Comparison of ENCODE assay signal across 1 cellular context in the genomic region with DNA sequence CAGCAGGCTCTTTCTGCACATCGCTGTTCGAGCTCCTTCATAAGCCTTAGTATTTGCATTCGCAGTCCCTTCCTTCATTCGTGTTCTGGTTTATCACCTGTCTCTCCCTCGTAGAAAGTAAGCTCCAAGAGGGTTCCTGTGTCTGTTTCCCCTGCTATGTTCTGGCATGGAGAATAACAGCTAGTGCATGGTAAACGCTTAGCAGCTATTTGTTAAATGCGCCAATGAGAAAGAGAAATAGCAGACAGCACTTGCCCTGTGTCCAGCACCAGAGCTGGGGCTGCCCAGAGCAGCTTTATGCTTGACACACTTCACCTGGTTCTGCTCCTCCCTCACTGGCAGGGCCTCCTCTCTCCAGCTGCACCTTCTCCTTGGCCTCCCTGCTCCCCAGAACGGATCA.
TF ChIP-seq lines count a peak whose summit lies in the region.

No MANE protein-coding gene starts in this region.

TF ChIP-seq in SK-N-SH treated with all-trans-retinoic acid at 6 μM for 48 hours, 23 proteins besides CTCF, POLR2A, EP300 and RAD21:
- TF ChIP-seq, protein P1, sequence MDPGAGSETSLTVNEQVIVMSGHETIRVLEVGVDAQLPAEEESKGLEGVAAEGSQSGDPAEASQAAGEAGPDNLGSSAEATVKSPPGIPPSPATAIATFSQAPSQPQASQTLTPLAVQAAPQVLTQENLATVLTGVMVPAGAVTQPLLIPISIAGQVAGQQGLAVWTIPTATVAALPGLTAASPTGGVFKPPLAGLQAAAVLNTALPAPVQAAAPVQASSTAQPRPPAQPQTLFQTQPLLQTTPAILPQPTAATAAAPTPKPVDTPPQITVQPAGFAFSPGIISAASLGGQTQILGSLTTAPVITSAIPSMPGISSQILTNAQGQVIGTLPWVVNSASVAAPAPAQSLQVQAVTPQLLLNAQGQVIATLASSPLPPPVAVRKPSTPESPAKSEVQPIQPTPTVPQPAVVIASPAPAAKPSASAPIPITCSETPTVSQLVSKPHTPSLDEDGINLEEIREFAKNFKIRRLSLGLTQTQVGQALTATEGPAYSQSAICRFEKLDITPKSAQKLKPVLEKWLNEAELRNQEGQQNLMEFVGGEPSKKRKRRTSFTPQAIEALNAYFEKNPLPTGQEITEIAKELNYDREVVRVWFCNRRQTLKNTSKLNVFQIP (CRISPR knock-in tag; IDR thresholded peaks at IDR 0.05; ENCODE audit: borderline replicate concordance, low read depth): no peak
- TF ChIP-seq PATZ1 (CRISPR knock-in tag; IDR thresholded peaks at IDR 0.05; ENCODE audit: borderline replicate concordance): no peak
- no peak for TF ChIP-seq ZFP3 (CRISPR knock-in tag; IDR thresholded peaks at IDR 0.05)
- no peak for TF ChIP-seq ZNF565 (CRISPR knock-in tag; conservative IDR thresholded peaks at IDR 0.05; ENCODE audit: low read depth)
- TF ChIP-seq GLIS3 (CRISPR knock-in tag; IDR thresholded peaks at IDR 0.05): no peak
- TF ChIP-seq CSRNP3 (CRISPR knock-in tag; IDR thresholded peaks at IDR 0.05): no peak
- TF ChIP-seq SNAI2 (CRISPR knock-in tag; IDR thresholded peaks at IDR 0.05): no peak
- TF ChIP-seq ZNF70 (CRISPR knock-in tag; IDR thresholded peaks at IDR 0.05): no peak
- no peak for TF ChIP-seq ZC3H10 (CRISPR knock-in tag; IDR thresholded peaks at IDR 0.05)
